ENCODE assay signal across 8 cellular contexts in genomic region chr10:91198781-91199180, GRCh38. TPM values are rescaled to one million over a fixed set of nuclear protein-coding genes. Genes with fewer than 3 reads are reported as not detected.
A peak's percentile ranks its signal among the peaks of the same experiment; 100 is the strongest.
DNase-seq lines count a peak whose midpoint lies in the region; ATAC-seq, FAIRE-seq and TF ChIP-seq lines count a peak whose summit lies in the region.

No MANE protein-coding gene starts in this region.

- H3K36me3 ChIP-seq in CD4-positive, alpha-beta memory T cell (ENCODE audit: insufficient read depth, low read length), result no peaks in the 10 kb centered on the region
- H3K36me3 ChIP-seq in astrocyte (ENCODE audit: insufficient read depth, low read length), result no peaks in the 10 kb centered on the region
- H3K36me3 ChIP-seq in mucosa of descending colon (ENCODE audit: low read depth), result no peaks in the 10 kb centered on the region

- H3K9me3 ChIP-seq in CD4-positive, alpha-beta memory T cell (ENCODE audit: control insufficient read depth in 1 of 2, low read length in 2 of 2), result no peaks in the 10 kb centered on the region
- H3K9me3 ChIP-seq in astrocyte (ENCODE audit: insufficient read depth, low read depth, low read length) (no peaks in the 10 kb centered on the region), mucosa of descending colon (no peaks in the 10 kb centered on the region)

- intact Hi-C loops in CD4-positive, alpha-beta memory T cell (cut with micrococcal nuclease), result no loop called here
- intact Hi-C loops in mucosa of descending colon (cut with DNase I, micrococcal nuclease), result no loop called here

- H3K4me3 Mint-ChIP-seq in CD4-positive, alpha-beta memory T cell, result peak overlapping the region; percentile 21 to 73 (median 53)
- peak overlapping the region; percentile 7 for H3K4me3 Mint-ChIP-seq in astrocyte (ENCODE audit: unreplicated experiment)

- peaks cover 87% of the 10 kb centered on the region for H3K4me1 ChIP-seq in CD4-positive, alpha-beta memory T cell (ENCODE audit: insufficient read depth, low read length)
- H3K4me1 ChIP-seq in astrocyte (ENCODE audit: insufficient read depth, low read length), result peaks cover 7% of the 10 kb centered on the region
- peaks cover 21% of the 10 kb centered on the region for H3K4me1 ChIP-seq in mucosa of descending colon (ENCODE audit: low read depth)

- TF ChIP-seq CTCF in astrocyte (IDR thresholded peaks at IDR 0.05; ENCODE audit: insufficient read depth, low read depth, low read length) (no peak), mucosa of descending colon (IDR thresholded peaks at IDR 0.05) (no peak)

- no peak overlapping the region for H3K4me2 ChIP-seq in astrocyte (ENCODE audit: low read length)

- H3K27me3 ChIP-seq in CD4-positive, alpha-beta memory T cell (ENCODE audit: insufficient read depth, low read length), result no peaks in the 10 kb centered on the region
- no peaks in the 10 kb centered on the region for H3K27me3 ChIP-seq in astrocyte (ENCODE audit: insufficient read depth, low read length)

- H3K27ac ChIP-seq in CD4-positive, alpha-beta memory T cell (ENCODE audit: low read depth, low read length), result peak overlapping the region; percentile 41
- no peak overlapping the region for H3K27ac ChIP-seq in astrocyte (ENCODE audit: low read depth, low read length)

- H3K79me2 ChIP-seq in astrocyte (ENCODE audit: insufficient read depth, low read length), result no peaks in the 10 kb centered on the region

- H3K4me3 ChIP-seq in CD4-positive, alpha-beta memory T cell (ENCODE audit: low read length in 2 of 2), result no peak overlapping the region
- H3K4me3 ChIP-seq in astrocyte (ENCODE audit: insufficient read depth, low read depth, low read length) (no peak overlapping the region), mucosa of descending colon (no peak overlapping the region)

- H3K27me3 Mint-ChIP-seq in CD4-positive, alpha-beta memory T cell, result no peaks in the 10 kb centered on the region
- H3K27me3 Mint-ChIP-seq in astrocyte (ENCODE audit: low read depth, unreplicated experiment), result no peaks in the 10 kb centered on the region

- peak; percentile 24 to 51 (median 42) for DNase-seq in CD4-positive, alpha-beta memory T cell
- DNase-seq in astrocyte (ENCODE audit: low read depth) (no peak), mucosa of descending colon (peak in 1 of 3 donors; percentile 43), 8988T (no peak), NCI-H345 (lab: John Stamatoyannopoulos, UW) (no peak), NCI-H1930 (lab: John Stamatoyannopoulos, UW) (no peak)

- peaks cover 0 to 2% (median 0%) of the 10 kb centered on the region in 8 donors for H3K9me3 Mint-ChIP-seq in CD4-positive, alpha-beta memory T cell
- peaks cover 1% of the 10 kb centered on the region for H3K9me3 Mint-ChIP-seq in astrocyte (ENCODE audit: unreplicated experiment)

- CTCF ChIA-PET in CD4-positive, alpha-beta memory T cell (lab: Charles Lee; ENCODE audit: partially characterized antibody), result interaction anchor here (0.9 to 1.2 kb wide), 2 partner anchors 15 to 21 kb away, joined by 3 to 4 read pairs; no protein-coding TSS in a partner anchor

- peaks cover 76 to 90% (median 82%) of the 10 kb centered on the region in 4 donors for H3K4me1 Mint-ChIP-seq in CD4-positive, alpha-beta memory T cell
- H3K4me1 Mint-ChIP-seq in astrocyte (ENCODE audit: low read depth, unreplicated experiment), result peaks cover 40% of the 10 kb centered on the region

- peaks cover 5 to 9% of the 10 kb centered on the region in 2 donors for H3K36me3 Mint-ChIP-seq in CD4-positive, alpha-beta memory T cell
- H3K36me3 Mint-ChIP-seq in astrocyte (ENCODE audit: low read depth, unreplicated experiment), result no peaks in the 10 kb centered on the region

- peak overlapping the region; percentile 75 to 96 (median 89) for H3K27ac Mint-ChIP-seq in CD4-positive, alpha-beta memory T cell
- H3K27ac Mint-ChIP-seq in astrocyte (ENCODE audit: unreplicated experiment), result peak overlapping the region; percentile 71

- no peak overlapping the region for H2AFZ ChIP-seq in astrocyte (ENCODE audit: low read depth, low read length)

- ATAC-seq in GM19455 (IDR thresholded peaks at IDR 0.05; ENCODE audit: unreplicated experiment) (peak; percentile 76), HG03469 (IDR thresholded peaks at IDR 0.05; ENCODE audit: unreplicated experiment) (peak; percentile 39), mucosa of descending colon (peak; percentile 90)

- POLR2A ChIA-PET in CD4-positive, alpha-beta memory T cell (lab: Charles Lee; ENCODE audit: partially characterized antibody), result interaction anchor here (0.9 to 4.8 kb wide), 4 partner anchors 13 to 49 kb away, joined by 3 to 54 read pairs (median 3); partner anchors contain the start of gene PCGF5

- H4K20me1 ChIP-seq in astrocyte (ENCODE audit: insufficient read depth, low read length), result no peaks in the 10 kb centered on the region

- no peak for FAIRE-seq in astrocyte (lab: Jason Lieb, UNC)

- H3K9ac ChIP-seq in astrocyte (ENCODE audit: low read length), result no peak overlapping the region

RNA-seq across cellular contexts. Expression of gene PCGF5, which starts 21.7 kb away (rescaled TPM):
- total RNA-seq in CD4-positive, alpha-beta memory T cell, result 10 to 100 TPM; 51.0 to 52.9 TPM
- 10 to 100 TPM; 81.5 to 84.2 TPM for polyA plus RNA-seq in CD4-positive, alpha-beta memory T cell
- total RNA-seq in astrocyte (28.2 and 31.5 TPM in 2 replicates), mucosa of descending colon (10 to 100 TPM; 65.0 to 76.1 (median 65.8) TPM)

Comparison
In these comparisons a context has a peak if more than half of its experiments do, and no peak if none do; other contexts are left out.
1. DNase-seq: peak in CD4-positive, alpha-beta memory T cell (5 of 5); none in astrocyte (single experiment), 8988T (single experiment), NCI-H345 (single experiment) and NCI-H1930 (0 of 2).
2. ATAC-seq: peak in every context shown above with its lines; median percentile 90 in mucosa of descending colon; 76 in GM19455; 39 in HG03469.